ENCODE assay signal across 1 cellular context in genomic region chr6:13535306-13535705, GRCh38.
TF ChIP-seq lines count a peak whose summit lies in the region.

No MANE protein-coding gene starts in this region.

TF ChIP-seq in WTC11, 78 proteins besides CTCF, POLR2A, EP300 and RAD21 (continued from another document):
- TF ChIP-seq ARID4B (CRISPR knock-in tag; IDR thresholded peaks at IDR 0.05; ENCODE audit: borderline replicate concordance) (no peak), NR1H2 (CRISPR knock-in tag; IDR thresholded peaks at IDR 0.05) (no peak), OVOL2 (CRISPR knock-in tag; IDR thresholded peaks at IDR 0.05; ENCODE audit: borderline replicate concordance) (no peak), GRHL2 (CRISPR knock-in tag; IDR thresholded peaks at IDR 0.05; ENCODE audit: insufficient replicate concordance, severe bottlenecking) (no peak), NFE2L1 (CRISPR knock-in tag; IDR thresholded peaks at IDR 0.05) (no peak), ZNF219 (CRISPR knock-in tag; IDR thresholded peaks at IDR 0.05; ENCODE audit: borderline replicate concordance) (no peak), HMGXB4 (CRISPR knock-in tag; IDR thresholded peaks at IDR 0.05) (no peak)
